Comparison of ENCODE assay signal across 24 cellular contexts in the genomic region with DNA sequence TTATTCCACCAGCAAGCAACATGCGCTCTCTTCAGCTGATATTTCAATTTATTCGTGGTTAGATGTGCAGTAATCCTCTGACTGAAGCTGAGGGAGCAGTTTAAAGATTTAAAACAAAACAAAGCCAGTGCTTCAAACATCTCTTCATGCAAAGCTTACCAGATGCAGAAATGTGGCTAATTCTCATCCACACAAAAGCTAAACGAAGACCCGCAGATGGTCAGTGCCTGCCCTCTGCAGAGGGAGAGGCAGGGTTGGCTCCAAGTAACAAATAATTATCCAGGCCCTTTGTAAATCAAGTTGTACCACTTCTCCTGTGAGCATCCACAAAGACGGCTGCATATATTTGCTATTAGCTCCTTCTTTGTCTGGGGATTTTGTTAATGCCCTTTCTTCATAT.
DNase-seq lines count a peak whose midpoint lies in the region; ATAC-seq and TF ChIP-seq lines count a peak whose summit lies in the region.
"Had no signal": no experiment of that assay in that cellular context is flagged by ENCODE, and none has a peak within 500 bp of the region (broad histone marks: within the 10 kb centered on the region; RNA-seq: fewer than 3 reads in every experiment).

No MANE protein-coding gene starts in this region.

- DNase-seq in NCI-H2227 treated with DMSO at 0.1 percent for 48 hours (lab: John Stamatoyannopoulos, UW) (peak; percentile 35), NCI-H2227 (lab: John Stamatoyannopoulos, UW; ENCODE audit: unreplicated experiment) (no peak), endodermal cell (peak; percentile 49), neural crest cell (ENCODE audit: low read depth, low spot score) (no peak), heart left ventricle (no peak), nephron progenitor cell (no peak), cardiac septum (ENCODE audit: low spot score) (no peak)
- DNase-seq: AML-193, DMS53, EL, GF-D8, GOT3, IMR-90, NCI-H1105, NCI-H1694 treated with DMSO at 0.1 percent for 48 hours, NCI-H2081 treated with DMSO at 0.1 percent for 48 hours, NCI-H226, NCI-H510A treated with DMSO at 0.1 percent for 48 hours, NCI-H748 treated with DMSO at 0.1 percent for 48 hours, Peyer's patch had no signal

- no peak for ATAC-seq in heart left ventricle
- ATAC-seq: HCT116 had no signal

- no peak overlapping the region for H3K9ac ChIP-seq in endodermal cell (ENCODE audit: extremely low read depth, low read length, poor library complexity, severe bottlenecking)
- H3K9ac ChIP-seq: KMS-11 had no signal

- peak overlapping the region; percentile 86 for H3K27ac ChIP-seq in endodermal cell (ENCODE audit: low read depth, low read length)
- no peak overlapping the region for H3K27ac ChIP-seq in heart left ventricle
- H3K27ac ChIP-seq: C4-2B, KMS-11, Peyer's patch, SJCRH30 had no signal

- H3K4me1 Mint-ChIP-seq in endodermal cell: peaks cover 14% of the 10 kb centered on the region
- peaks cover 40% of the 10 kb centered on the region for H3K4me1 Mint-ChIP-seq in neural crest cell
- H3K4me1 Mint-ChIP-seq in nephron progenitor cell: peaks cover 18% of the 10 kb centered on the region

- H3K27me3 Mint-ChIP-seq in endodermal cell (ENCODE audit: insufficient read depth) (no peaks in the 10 kb centered on the region), neural crest cell (ENCODE audit: low read depth) (peaks cover 5% of the 10 kb centered on the region), nephron progenitor cell (ENCODE audit: low read depth, poor library complexity) (no peaks in the 10 kb centered on the region)

- H3K36me3 Mint-ChIP-seq in endodermal cell (ENCODE audit: low read depth): no peaks in the 10 kb centered on the region
- H3K36me3 Mint-ChIP-seq in neural crest cell (ENCODE audit: low read depth): no peaks in the 10 kb centered on the region
- H3K36me3 Mint-ChIP-seq in nephron progenitor cell (ENCODE audit: low read depth): no peaks in the 10 kb centered on the region

- no peaks in the 10 kb centered on the region for H3K36me3 ChIP-seq in endodermal cell (ENCODE audit: control insufficient read depth, insufficient read depth, low read length)
- H3K36me3 ChIP-seq in heart left ventricle: no peaks in the 10 kb centered on the region
- H3K36me3 ChIP-seq: Peyer's patch, SJCRH30 had no signal

- 60 to 81% methylated on average over 4 to 5 of the region's 5 CpGs for WGBS in endodermal cell (ENCODE audit: insufficient coverage in 1 of 2, insufficient read length in 1 of 2), 2 experiments
- 87 to 92% (median 90%) methylated on average over 5 of the region's 5 CpGs for WGBS in heart left ventricle, 4 donors

- H3K27ac Mint-ChIP-seq in endodermal cell: no peak overlapping the region
- peak overlapping the region; percentile 9 for H3K27ac Mint-ChIP-seq in neural crest cell (ENCODE audit: unreplicated experiment)
- no peak overlapping the region for H3K27ac Mint-ChIP-seq in nephron progenitor cell

- no peaks in the 10 kb centered on the region for H3K9me3 ChIP-seq in endodermal cell (ENCODE audit: control insufficient read depth, low read length)
- no peaks in the 10 kb centered on the region for H3K9me3 ChIP-seq in heart left ventricle
- H3K9me3 ChIP-seq: Peyer's patch, SJCRH30 had no signal

- H3K4me3 Mint-ChIP-seq in endodermal cell: no peak overlapping the region
- peak overlapping the region; percentile 26 for H3K4me3 Mint-ChIP-seq in neural crest cell
- no peak overlapping the region for H3K4me3 Mint-ChIP-seq in nephron progenitor cell

- H3K27me3 ChIP-seq in endodermal cell (ENCODE audit: control insufficient read depth, insufficient read depth, low read length, poor library complexity, severe bottlenecking): no peaks in the 10 kb centered on the region
- H3K27me3 ChIP-seq in heart left ventricle: no peaks in the 10 kb centered on the region
- H3K27me3 ChIP-seq: Peyer's patch, SJCRH30 had no signal

- TF ChIP-seq POLR2A in heart left ventricle (IDR thresholded peaks at IDR 0.05): no peak

- H3K9me3 Mint-ChIP-seq in endodermal cell (no peaks in the 10 kb centered on the region), neural crest cell (no peaks in the 10 kb centered on the region), nephron progenitor cell (no peaks in the 10 kb centered on the region)

- intact Hi-C loops in heart left ventricle (cut with DNase I) (loop anchor here in 1 of 10 donors (10.0 kb wide), 1 partner anchor 935 kb away; no protein-coding TSS in a partner anchor), cardiac septum (cut with DNase I) (no loop called here)

- no peak overlapping the region for H3K4me3 ChIP-seq in endodermal cell (ENCODE audit: low read length)
- no peak overlapping the region for H3K4me3 ChIP-seq in heart left ventricle
- H3K4me3 ChIP-seq: Peyer's patch, SJCRH30 had no signal

- TF ChIP-seq CTCF in endodermal cell (conservative IDR thresholded peaks at IDR 0.05): no peak
- TF ChIP-seq CTCF in neural crest cell (conservative IDR thresholded peaks at IDR 0.05): no peak
- no peak for TF ChIP-seq CTCF in heart left ventricle (IDR thresholded peaks at IDR 0.05)
- TF ChIP-seq CTCF in nephron progenitor cell (IDR thresholded peaks at IDR 0.05): no peak

- H3K4me1 ChIP-seq in endodermal cell (ENCODE audit: control insufficient read depth, insufficient read depth, low read length) (no peaks in the 10 kb centered on the region), heart left ventricle (no peaks in the 10 kb centered on the region)
- H3K4me1 ChIP-seq: Peyer's patch, SJCRH30 had no signal

Comparison
In these comparisons a context has a peak if more than half of its experiments do, and no peak if none do; other contexts are left out.
1. DNase-seq: peak in NCI-H2227 treated with DMSO at 0.1 percent for 48 hours (single experiment) and endodermal cell (single experiment); none in NCI-H2227 (single experiment), neural crest cell (single experiment), heart left ventricle (0 of 5), nephron progenitor cell (single experiment) and cardiac septum (single experiment).